11 cellular contexts compared by ENCODE assay signal in the genomic region with DNA sequence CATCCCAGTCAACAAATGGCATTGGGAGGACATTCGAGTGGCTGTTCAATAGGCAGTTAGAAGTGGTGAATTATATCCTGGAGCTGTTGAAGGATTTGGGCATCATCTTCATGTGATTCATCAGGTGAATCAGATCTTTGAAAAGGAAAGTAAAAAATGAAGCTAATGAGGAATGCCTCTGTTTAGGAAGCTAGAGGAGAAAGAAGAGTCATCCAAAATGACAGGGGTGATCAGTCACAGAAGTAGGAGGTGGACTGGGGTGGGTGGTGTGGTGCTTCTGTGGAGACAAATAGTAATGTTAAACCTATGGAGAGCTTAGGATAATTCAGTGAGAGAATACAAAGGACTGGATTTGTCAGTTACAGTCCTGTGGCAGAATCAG. TPM values are rescaled to one million over a fixed set of nuclear protein-coding genes. Genes with fewer than 3 reads are reported as not detected.
DNase-seq lines count a peak whose midpoint lies in the region; ATAC-seq and TF ChIP-seq lines count a peak whose summit lies in the region.
"Had no signal": no experiment of that assay in that cellular context is flagged by ENCODE, and none has a peak within 500 bp of the region (broad histone marks: within the 10 kb centered on the region; RNA-seq: fewer than 3 reads in every experiment).

No MANE protein-coding gene starts in this region.

- H3K27me3 ChIP-seq in SJSA1 (replicated peaks) = no peaks in the 10 kb centered on the region
- H3K27me3 ChIP-seq in esophagus (ENCODE audit: control insufficient read depth in 1 of 2, insufficient read depth in 2 of 2, low read length in 2 of 2) = no peaks in the 10 kb centered on the region
- H3K27me3 ChIP-seq in tibial nerve = no peaks in the 10 kb centered on the region
- no peaks in the 10 kb centered on the region for H3K27me3 ChIP-seq in CD8-positive, alpha-beta memory T cell (ENCODE audit: insufficient read depth, low read length, poor library complexity, severe bottlenecking)
- H3K27me3 ChIP-seq: thyroid gland had no signal

- H3K4me1 Mint-ChIP-seq in activated T-cell treated with anti-CD3 and anti-CD28 coated beads, Interleukin-2, amount 50 U/mL, for 4 hours (ENCODE audit: low read depth) = peaks cover 36% of the 10 kb centered on the region
- peaks cover 8 to 29% (median 23%) of the 10 kb centered on the region in 3 donors for H3K4me1 Mint-ChIP-seq in CD8-positive, alpha-beta memory T cell

- no peak for TF ChIP-seq CTCF in tibial nerve (IDR thresholded peaks at IDR 0.05)

- H3K36me3 Mint-ChIP-seq in activated T-cell treated with anti-CD3 and anti-CD28 coated beads, Interleukin-2, amount 50 U/mL, for 4 hours (ENCODE audit: insufficient read depth) = peaks cover 7% of the 10 kb centered on the region
- peaks cover 0 to 9% (median 0%) of the 10 kb centered on the region in 3 donors for H3K36me3 Mint-ChIP-seq in CD8-positive, alpha-beta memory T cell

- H3K27ac ChIP-seq in SJSA1 = 0 out of 2 replicates have a peak overlapping the region, but pooled peaks have one; percentile 1
- peak overlapping the region; percentile 16 to 76 for H3K27ac ChIP-seq in esophagus (ENCODE audit: low read depth in 2 of 2, low read length in 1 of 2)
- peak overlapping the region in 1 of 4 donors; percentile 24 for H3K27ac ChIP-seq in tibial nerve
- H3K27ac ChIP-seq in CD8-positive, alpha-beta memory T cell (ENCODE audit: low read depth, low read length) = no peak overlapping the region
- H3K27ac ChIP-seq: HL-60, thyroid gland had no signal

- no peak overlapping the region for H3K4me3 ChIP-seq in SJSA1
- H3K4me3 ChIP-seq in esophagus (ENCODE audit: low read depth in 1 of 2, low read length in 2 of 2) = no peak overlapping the region
- no peak overlapping the region for H3K4me3 ChIP-seq in tibial nerve
- no peak overlapping the region for H3K4me3 ChIP-seq in CD8-positive, alpha-beta memory T cell (ENCODE audit: low read length)
- H3K4me3 ChIP-seq: thyroid gland had no signal

- peak; percentile 38 to 47 for ATAC-seq in activated T-cell treated with anti-CD3 and anti-CD28 coated beads, Interleukin-2, amount 50 U/mL, for 4 hours

- H3K4me1 ChIP-seq in SJSA1 (replicated peaks) (peaks cover 21% of the 10 kb centered on the region), esophagus (ENCODE audit: control insufficient read depth in 2 of 2, insufficient read depth in 2 of 2, low read length in 1 of 2) (peaks cover 2 to 8% of the 10 kb centered on the region in 2 donors), tibial nerve (peaks cover 0 to 49% (median 10%) of the 10 kb centered on the region in 4 donors)
- peaks cover 23% of the 10 kb centered on the region for H3K4me1 ChIP-seq in CD8-positive, alpha-beta memory T cell (ENCODE audit: insufficient read depth, low read length)

- peak overlapping the region; percentile 16 for H3K4me3 Mint-ChIP-seq in activated T-cell treated with anti-CD3 and anti-CD28 coated beads, Interleukin-2, amount 50 U/mL, for 4 hours
- H3K4me3 Mint-ChIP-seq in CD8-positive, alpha-beta memory T cell = no peak overlapping the region

- TF ChIP-seq EP300 in tibial nerve (IDR thresholded peaks at IDR 0.05) = no peak

- CTCF ChIA-PET in CD8-positive, alpha-beta memory T cell (lab: Charles Lee) = no interaction called here

- TF ChIP-seq POLR2A in tibial nerve (IDR thresholded peaks at IDR 0.05) = no peak

- 53% methylated on average over 1 of the region's 1 CpG for WGBS in esophagus, 2 donors
- WGBS in tibial nerve, 2 donors = 82 to 94% methylated on average over 1 of the region's 1 CpG

- H3K27me3 Mint-ChIP-seq in activated T-cell treated with anti-CD3 and anti-CD28 coated beads, Interleukin-2, amount 50 U/mL, for 4 hours (ENCODE audit: low read depth) = no peaks in the 10 kb centered on the region
- no peaks in the 10 kb centered on the region for H3K27me3 Mint-ChIP-seq in CD8-positive, alpha-beta memory T cell

- POLR2A ChIA-PET in CD8-positive, alpha-beta memory T cell (lab: Charles Lee) = interaction anchor here (0.6 kb wide), 1 partner anchor 1021 kb away, joined by 3 read pairs; no protein-coding TSS in a partner anchor

- peak overlapping the region in 3 of 8 donors; percentile 1 to 23 (median 6) for H3K27ac Mint-ChIP-seq in CD8-positive, alpha-beta memory T cell

- DNase-seq in activated T-cell treated with anti-CD3 and anti-CD28 coated beads, Interleukin-2, amount 50 U/mL, for 4 hours = no peak
- DNase-seq in activated T-cell treated with anti-CD3 and anti-CD28 coated beads for 4 hours (no peak), SJSA1 (ENCODE audit: low read depth in 1 of 2, low spot score in 2 of 2) (peak in 1 of 2 experiments; percentile 31), stromal cell of bone marrow (ENCODE audit: low read depth) (peak; percentile 54), tibial nerve (ENCODE audit: low spot score in 2 of 2) (no peak)
- no peak for DNase-seq in activated CD8-positive, alpha-beta memory T cell treated with anti-CD3 and anti-CD28 coated beads, Interleukin-2, amount 50 U/mL, for 4 hours
- DNase-seq in CD8-positive, alpha-beta memory T cell = no peak
- DNase-seq: DMS79 treated with DMSO at 0.1 percent for 48 hours, thyroid gland had no signal

- no peaks in the 10 kb centered on the region for H3K9me3 ChIP-seq in SJSA1 (replicated peaks)
- no peaks in the 10 kb centered on the region for H3K9me3 ChIP-seq in esophagus (ENCODE audit: control insufficient read depth in 2 of 2, insufficient read depth in 1 of 2, low read depth in 1 of 2, low read length in 1 of 2)
- no peaks in the 10 kb centered on the region for H3K9me3 ChIP-seq in tibial nerve
- no peaks in the 10 kb centered on the region for H3K9me3 ChIP-seq in CD8-positive, alpha-beta memory T cell (ENCODE audit: low read length)
- H3K9me3 ChIP-seq: thyroid gland had no signal

- no peaks in the 10 kb centered on the region for H3K9me3 Mint-ChIP-seq in activated T-cell treated with anti-CD3 and anti-CD28 coated beads, Interleukin-2, amount 50 U/mL, for 4 hours
- H3K9me3 Mint-ChIP-seq in CD8-positive, alpha-beta memory T cell = no peaks in the 10 kb centered on the region

- H3K36me3 ChIP-seq in SJSA1 = no peaks in the 10 kb centered on the region; the same call in 1 of the 2 replicates
- H3K36me3 ChIP-seq in esophagus (ENCODE audit: control insufficient read depth in 2 of 2, insufficient read depth in 2 of 2, low read length in 1 of 2) = no peaks in the 10 kb centered on the region
- no peaks in the 10 kb centered on the region for H3K36me3 ChIP-seq in tibial nerve
- peaks cover 3% of the 10 kb centered on the region for H3K36me3 ChIP-seq in CD8-positive, alpha-beta memory T cell (ENCODE audit: insufficient read depth, low read length)
- H3K36me3 ChIP-seq: thyroid gland had no signal

RNA-seq across cellular contexts. Expression of a gene that starts 32.7 kb away (rescaled TPM):
- 10 to 100 TPM; 29.9 to 49.0 (median 40.2) TPM for total RNA-seq in activated T-cell treated with anti-CD3 and anti-CD28 coated beads, Interleukin-2, amount 50 U/mL, for 4 hours
- 23.3 and 32.1 TPM in 2 replicates for total RNA-seq in SJSA1 (2014; rRNA removed; shearing (Covaris generic))
- 10 to 100 TPM in 1 of 2 donors, 1 to 10 TPM in 1; 7.2 to 10.0 TPM for polyA plus RNA-seq in esophagus
- total RNA-seq in tibial nerve = 10 to 100 TPM; 38.6 to 59.0 (median 44.8) TPM
- 10 to 100 TPM; 20.4 to 21.0 TPM for total RNA-seq in CD8-positive, alpha-beta memory T cell
- polyA plus RNA-seq in CD8-positive, alpha-beta memory T cell = 7.9 TPM
